In genomic region chr15:40954158-40954848, GRCh38 we compare ENCODE assay signal across 8 cellular contexts. TPM values are rescaled to one million over a fixed set of nuclear protein-coding genes. Genes with fewer than 3 reads are reported as not detected.
DNase-seq lines count a peak whose midpoint lies in the region; ATAC-seq and TF ChIP-seq lines count a peak whose summit lies in the region.
"Not testable (repeated sequence)": the region's sequence is repeated elsewhere in the genome, so short reads cannot be mapped to it uniquely, and the experiment has no call there.

No MANE protein-coding gene starts in this region.

- peaks cover 35% of the 10 kb centered on the region for H3K36me3 Mint-ChIP-seq in Calu3 (ENCODE audit: insufficient read depth, unreplicated experiment)
- not testable (repeated sequence) for H3K36me3 Mint-ChIP-seq in WTC11

- H3K36me3 ChIP-seq in KMS-11 (ENCODE audit: insufficient read depth); kidney epithelial cell (ENCODE audit: control insufficient read depth, insufficient read depth, low read length); parathyroid adenoma (ENCODE audit: control insufficient read depth, insufficient read depth, low read length); upper lobe of right lung: not testable (repeated sequence)

- CTCF ChIA-PET in Calu3 (lab: Charles Lee), result interaction anchor here (0.6 kb wide), 1 partner anchor 11 kb away, joined by 3 read pairs; no protein-coding TSS in a partner anchor
- CTCF ChIA-PET in WTC11 (lab: Charles Lee), result interaction anchor here (0.7 to 9.6 kb wide), 8 partner anchors 9 to 547 kb away, joined by 3 to 99 read pairs (median 4); partner anchors contain the start of genes DLL4 and RHOV

- not testable (repeated sequence) for H3K4me3 ChIP-seq in KMS-11 (IDR thresholded peaks at IDR 0.05; ENCODE audit: insufficient read depth, low read depth, low read length); parathyroid adenoma (ENCODE audit: low read depth, low read length)
- peak overlapping the region; percentile 70 for H3K4me3 ChIP-seq in astrocyte of the cerebellum (ENCODE audit: low read depth, low read length)
- peak overlapping the region; percentile 79 for H3K4me3 ChIP-seq in epithelial cell of esophagus (ENCODE audit: low read length)
- H3K4me3 ChIP-seq in kidney epithelial cell (ENCODE audit: low read depth, low read length), result peak overlapping the region; percentile 80
- peak overlapping the region; percentile 71 for H3K4me3 ChIP-seq in upper lobe of right lung

- H3K9me3 ChIP-seq in parathyroid adenoma (ENCODE audit: control insufficient read depth, low read length); upper lobe of right lung: not testable (repeated sequence)

- POLR2A ChIA-PET in WTC11 (lab: Charles Lee), result interaction anchor here (0.5 to 4.6 kb wide), 12 partner anchors 9 to 586 kb away, joined by 3 to 80 read pairs (median 4); partner anchors contain the start of gene DLL4

- H3K4me1 ChIP-seq in KMS-11 (ENCODE audit: low read depth, poor library complexity, severe bottlenecking) (peaks cover 33% of the 10 kb centered on the region), upper lobe of right lung (peaks cover 12% of the 10 kb centered on the region)
- H3K4me1 ChIP-seq in parathyroid adenoma, result not testable (repeated sequence)

- H3K79me2 ChIP-seq in KMS-11 (ENCODE audit: insufficient read depth, low read depth); parathyroid adenoma: not testable (repeated sequence)

- H3K4me3 Mint-ChIP-seq in Calu3 (ENCODE audit: low read depth, unreplicated experiment) (peak overlapping the region; percentile 76), WTC11 (peak overlapping the region; percentile 83)

- not testable (repeated sequence) for H3K27me3 ChIP-seq in KMS-11 (ENCODE audit: insufficient read depth, low read depth); kidney epithelial cell (ENCODE audit: control insufficient read depth, insufficient read depth, low read length); parathyroid adenoma (ENCODE audit: control insufficient read depth, insufficient read depth, low read length); upper lobe of right lung

- not testable (repeated sequence) for ATAC-seq in WTC11, upper lobe of right lung

- not testable (repeated sequence) for DNase-seq in Calu3; WTC11 (ENCODE audit: low spot score); astrocyte of the cerebellum (ENCODE audit: low read depth); epithelial cell of esophagus (ENCODE audit: low read depth); kidney epithelial cell (ENCODE audit: low read depth); upper lobe of right lung

- intact Hi-C loops in Calu3 (cut with micrococcal nuclease; ENCODE audit: unreplicated experiment), result not testable (repeated sequence)
- intact Hi-C loops in upper lobe of right lung (cut with DNase I), result loop anchor here (10.0 kb wide), 1 partner anchor 60 kb away; no protein-coding TSS in a partner anchor

- not testable (repeated sequence) for H3K9ac ChIP-seq in KMS-11, parathyroid adenoma

- not testable (repeated sequence) for H3K4me1 Mint-ChIP-seq in Calu3 (ENCODE audit: low read depth, unreplicated experiment)
- peaks cover 39% of the 10 kb centered on the region for H3K4me1 Mint-ChIP-seq in WTC11

- H2AFZ ChIP-seq in KMS-11 (ENCODE audit: low read depth) (peak overlapping the region; percentile 76; the same call in 1 of the 2 replicates), parathyroid adenoma (peak overlapping the region; percentile 90)

- BruUV-seq in Calu3 (replicated peaks; lab: Mats Ljungman, UMichigan), result not testable (repeated sequence)

- H4K20me1 ChIP-seq in KMS-11 (ENCODE audit: insufficient read depth), result not testable (repeated sequence)

- not testable (repeated sequence) for H3K9me3 Mint-ChIP-seq in Calu3 (ENCODE audit: low read depth, unreplicated experiment); WTC11

- H3K27me3 Mint-ChIP-seq in Calu3 (ENCODE audit: unreplicated experiment); WTC11 (ENCODE audit: low read depth): not testable (repeated sequence)

- in situ Hi-C loops in astrocyte of the cerebellum (cut with HindIII; ENCODE audit: low sequenced_read_pairs), result not testable (repeated sequence)

- not testable (repeated sequence) for H3K27ac Mint-ChIP-seq in Calu3 (ENCODE audit: unreplicated experiment)
- H3K27ac Mint-ChIP-seq in WTC11, result peak overlapping the region; percentile 96

- H3K4me2 ChIP-seq in KMS-11, result peak overlapping the region; percentile 73
- peak overlapping the region; percentile 89 for H3K4me2 ChIP-seq in parathyroid adenoma (ENCODE audit: low read length)

- not testable (repeated sequence) for H3K27ac ChIP-seq in KMS-11, parathyroid adenoma, upper lobe of right lung

- TF ChIP-seq CTCF in Calu3 (IDR thresholded peaks at IDR 0.05; ENCODE audit: unreplicated experiment); KMS-11 (conservative IDR thresholded peaks at IDR 0.05; ENCODE audit: low read depth, low read length); WTC11 (IDR thresholded peaks at IDR 0.05); astrocyte of the cerebellum (IDR thresholded peaks at IDR 0.05; ENCODE audit: low read depth, low read length, missing control alignments); epithelial cell of esophagus (IDR thresholded peaks at IDR 0.05; ENCODE audit: insufficient read depth, low read depth, low read length, missing control alignments); kidney epithelial cell (IDR thresholded peaks at IDR 0.05; ENCODE audit: insufficient read depth, low read length, poor library complexity, severe bottlenecking); parathyroid adenoma (IDR thresholded peaks at IDR 0.05); upper lobe of right lung (IDR thresholded peaks at IDR 0.05): not testable (repeated sequence)

TF ChIP-seq in WTC11, 78 proteins besides CTCF, POLR2A, EP300 and RAD21:
- 0 out of 2 replicates have a peak, but pooled peaks have one; percentile 25 for TF ChIP-seq ZNF121 (CRISPR knock-in tag; IDR thresholded peaks at IDR 0.05)
- TF ChIP-seq SMAD4 (CRISPR knock-in tag; IDR thresholded peaks at IDR 0.05), result 0 out of 2 replicates have a peak, but pooled peaks have one; percentile 20

RNA-seq across cellular contexts. Expression of gene CHAC1, which starts 1.0 kb away (rescaled TPM):
- 5.0 and 5.2 TPM in 2 replicates for total RNA-seq in Calu3 (2022)
- total RNA-seq in WTC11 (2021), result 17.2 to 31.0 TPM (median 17.7 TPM) in 3 replicates
- total RNA-seq in kidney epithelial cell, result 84.4 and 86.3 TPM in 2 replicates
- total RNA-seq in upper lobe of right lung, result 4.4 TPM

RNA-seq across cellular contexts. Expression of gene DLL4, which starts 25.2 kb away (rescaled TPM):
- total RNA-seq in Calu3 (2022), result not detected in 2 replicates
- total RNA-seq in WTC11 (2021), result 0.94 to 1.6 TPM (median 1.1 TPM) in 3 replicates
- 0.50 and 0.82 TPM in 2 replicates for total RNA-seq in kidney epithelial cell
- 22.0 TPM for total RNA-seq in upper lobe of right lung
